19 cellular contexts compared by ENCODE assay signal in genomic region chr6:43226192-43226851, GRCh38. TPM values are rescaled to one million over a fixed set of nuclear protein-coding genes. Genes with fewer than 3 reads are reported as not detected.
A peak's percentile ranks its signal among the peaks of the same experiment; 100 is the strongest.
DNase-seq lines count a peak whose midpoint lies in the region; ATAC-seq and TF ChIP-seq lines count a peak whose summit lies in the region.
"Had no signal": no experiment of that assay in that cellular context is flagged by ENCODE, and none has a peak within 500 bp of the region (broad histone marks: within the 10 kb centered on the region; RNA-seq: fewer than 3 reads in every experiment).

No MANE protein-coding gene starts in this region.

- H3K9me3 ChIP-seq in cardiac muscle cell (ENCODE audit: low read depth) (no peaks in the 10 kb centered on the region), left ventricle myocardium inferior (replicated peaks) (no peaks in the 10 kb centered on the region)
- H3K9me3 ChIP-seq: ascending aorta, esophagus muscularis mucosa, heart left ventricle, suprapubic skin had no signal

- H3K36me3 ChIP-seq in cardiac muscle cell (no peaks in the 10 kb centered on the region), left ventricle myocardium inferior (peaks cover 9% of the 10 kb centered on the region)

- intact Hi-C loops in left ventricle myocardium inferior (cut with micrococcal nuclease): no loop called here

- no peak overlapping the region for H3K4me3 ChIP-seq in cardiac muscle cell
- H3K4me3 ChIP-seq in left ventricle myocardium inferior: no peak overlapping the region
- H3K4me3 ChIP-seq: ascending aorta, esophagus muscularis mucosa, heart left ventricle, suprapubic skin had no signal

- H3K4me1 ChIP-seq in cardiac muscle cell (ENCODE audit: low read depth) (no peaks in the 10 kb centered on the region), left ventricle myocardium inferior (peaks cover 19% of the 10 kb centered on the region)
- H3K4me1 ChIP-seq: parathyroid adenoma had no signal

- peaks cover 3% of the 10 kb centered on the region for H3K36me3 Mint-ChIP-seq in T-cell
- H3K36me3 Mint-ChIP-seq in central memory CD8-positive, alpha-beta T cell (ENCODE audit: insufficient read depth): peaks cover 26% of the 10 kb centered on the region

- TF ChIP-seq CTCF in cardiac muscle cell (IDR thresholded peaks at IDR 0.05; ENCODE audit: low read depth, low read length): no peak
- TF ChIP-seq CTCF in left ventricle myocardium inferior (IDR thresholded peaks at IDR 0.05; ENCODE audit: borderline replicate concordance): no peak

- H3K27ac Mint-ChIP-seq in T-cell: peak overlapping the region; percentile 99
- peak overlapping the region; percentile 99 for H3K27ac Mint-ChIP-seq in central memory CD8-positive, alpha-beta T cell (ENCODE audit: low read depth)
- H3K27ac Mint-ChIP-seq in stimulated activated naive CD8-positive, alpha-beta T cell treated with anti-CD3 and anti-CD28 coated beads, Interleukin-15, amount 100 ng/mL, for 72 hours: peak overlapping the region in 1 of 2 donors; percentile 93

- H3K4me3 Mint-ChIP-seq in T-cell: peak overlapping the region in 1 of 3 donors; percentile 48
- H3K4me3 Mint-ChIP-seq in central memory CD8-positive, alpha-beta T cell: no peak overlapping the region
- peak overlapping the region; percentile 76 to 78 for H3K4me3 Mint-ChIP-seq in stimulated activated naive CD8-positive, alpha-beta T cell treated with anti-CD3 and anti-CD28 coated beads, Interleukin-15, amount 100 ng/mL, for 72 hours

- CTCF ChIA-PET in T-cell (lab: Charles Lee): interaction anchor here in 1 of 2 donors (1.0 kb wide), 1 partner anchor 12 kb away, joined by 6 read pairs; no protein-coding TSS in a partner anchor

- POLR2A ChIA-PET in T-cell (lab: Charles Lee): no interaction called here

- peaks cover 0 to 1% of the 10 kb centered on the region in 2 donors for H3K27me3 Mint-ChIP-seq in T-cell
- H3K27me3 Mint-ChIP-seq in central memory CD8-positive, alpha-beta T cell: no peaks in the 10 kb centered on the region
- no peaks in the 10 kb centered on the region for H3K27me3 Mint-ChIP-seq in stimulated activated naive CD8-positive, alpha-beta T cell treated with anti-CD3 and anti-CD28 coated beads, Interleukin-15, amount 100 ng/mL, for 72 hours

- H3K27ac ChIP-seq in cardiac muscle cell (peak overlapping the region; percentile 9), left ventricle myocardium inferior (replicated peaks) (no peak overlapping the region)
- H3K27ac ChIP-seq: ascending aorta, esophagus muscularis mucosa, heart left ventricle, KMS-11, parathyroid adenoma, suprapubic skin had no signal

- no peak for ATAC-seq in T-cell (replicated peaks in 1 of 4)
- no peak for ATAC-seq in central memory CD8-positive, alpha-beta T cell (replicated peaks; ENCODE audit: extremely low read depth, poor library complexity, severe bottlenecking)
- no peak for ATAC-seq in stimulated activated naive CD8-positive, alpha-beta T cell treated with anti-CD3 and anti-CD28 coated beads, Interleukin-15, amount 100 ng/mL, for 72 hours
- ATAC-seq: heart left ventricle, Panc1 had no signal

- H3K27me3 ChIP-seq in cardiac muscle cell (peaks cover 4% of the 10 kb centered on the region), left ventricle myocardium inferior (ENCODE audit: low read depth) (no peaks in the 10 kb centered on the region)
- H3K27me3 ChIP-seq: ascending aorta, esophagus muscularis mucosa, heart left ventricle, suprapubic skin had no signal

- no peaks in the 10 kb centered on the region for H3K9me3 Mint-ChIP-seq in T-cell
- H3K9me3 Mint-ChIP-seq in central memory CD8-positive, alpha-beta T cell: no peaks in the 10 kb centered on the region
- H3K9me3 Mint-ChIP-seq in stimulated activated naive CD8-positive, alpha-beta T cell treated with anti-CD3 and anti-CD28 coated beads, Interleukin-15, amount 100 ng/mL, for 72 hours: no peaks in the 10 kb centered on the region

- DNase-seq in cardiac muscle cell (ENCODE audit: low read depth in 1 of 2, low spot score in 1 of 2) (no peak), left ventricle myocardium inferior (no peak), T-cell (no peak), UCSD-AML1 (lab: John Stamatoyannopoulos, UW; ENCODE audit: unreplicated experiment) (no peak), SIG-M5 treated with dmso at 0.1 percent for 504 hours (lab: John Stamatoyannopoulos, UW; ENCODE audit: unreplicated experiment) (no peak), NCI-H2029 treated with DMSO at 0.1 percent for 48 hours (lab: John Stamatoyannopoulos, UW) (no peak)
- no peak for DNase-seq in central memory CD8-positive, alpha-beta T cell (ENCODE audit: low spot score in 2 of 2)
- no peak for DNase-seq in stimulated activated naive CD8-positive, alpha-beta T cell treated with anti-CD3 and anti-CD28 coated beads, Interleukin-15, amount 100 ng/mL, for 72 hours
- DNase-seq: AML-193, DMS79 treated with DMSO at 0.1 percent for 48 hours, NCI-H146, NCI-H510A had no signal

- peaks cover 55 to 73% (median 72%) of the 10 kb centered on the region in 3 donors for H3K4me1 Mint-ChIP-seq in T-cell
- peaks cover 45% of the 10 kb centered on the region for H3K4me1 Mint-ChIP-seq in central memory CD8-positive, alpha-beta T cell
- H3K4me1 Mint-ChIP-seq in stimulated activated naive CD8-positive, alpha-beta T cell treated with anti-CD3 and anti-CD28 coated beads, Interleukin-15, amount 100 ng/mL, for 72 hours: peaks cover 77% of the 10 kb centered on the region

RNA-seq across cellular contexts. Expression of gene DNPH1, which starts 3.0 kb away (rescaled TPM):
- total RNA-seq in cardiac muscle cell (111 and 176 TPM in 2 replicates), left ventricle myocardium inferior (27.7 TPM), T-cell (10 to 100 TPM; 28.5 to 76.1 (median 57.5) TPM)
- 138 and 209 TPM in 2 replicates for polyA plus RNA-seq in cardiac muscle cell

RNA-seq across cellular contexts. Expression of gene TTBK1, which starts 17.0 kb away (rescaled TPM):
- total RNA-seq in cardiac muscle cell: 0.60 and 1.0 TPM in 2 replicates
- polyA plus RNA-seq in cardiac muscle cell: 0.15 and 0.17 TPM in 2 replicates
- total RNA-seq in left ventricle myocardium inferior: 0.27 TPM
- under 1 TPM in 2 of 5 donors, not detected in 3; 0.03 to 0.07 TPM for total RNA-seq in T-cell
- total RNA-seq: ascending aorta, suprapubic skin had no signal

RNA-seq across cellular contexts. Expression of gene CUL9, which starts 44.3 kb away (rescaled TPM):
- total RNA-seq in cardiac muscle cell (34.8 and 76.0 TPM in 2 replicates), left ventricle myocardium inferior (14.7 TPM), T-cell (100 to 1,000 TPM in 1 of 5 donors, 10 to 100 TPM in 4; 92.5 to 107 (median 96.5) TPM)
- 29.0 and 44.2 TPM in 2 replicates for polyA plus RNA-seq in cardiac muscle cell

RNA-seq across cellular contexts. Expression of gene SRF, which starts 55.3 kb away (rescaled TPM):
- 72.1 and 76.8 TPM in 2 replicates for total RNA-seq in cardiac muscle cell
- polyA plus RNA-seq in cardiac muscle cell: 9.7 and 10.2 TPM in 2 replicates
- 61.8 TPM for total RNA-seq in left ventricle myocardium inferior
- 10 to 100 TPM; 19.6 to 34.1 (median 33.7) TPM for total RNA-seq in T-cell
